In genomic region chr16:57875347-57875746, GRCh38 we compare ENCODE assay signal across 15 cellular contexts.
DNase-seq lines count a peak whose midpoint lies in the region; ATAC-seq, FAIRE-seq and TF ChIP-seq lines count a peak whose summit lies in the region.
"Had no signal": no experiment of that assay in that cellular context is flagged by ENCODE, and none has a peak within 500 bp of the region (broad histone marks: within the 10 kb centered on the region; RNA-seq: fewer than 3 reads in every experiment).

No MANE protein-coding gene starts in this region.

- no peak overlapping the region for H3K27ac Mint-ChIP-seq in GM23338
- H3K27ac Mint-ChIP-seq in central memory CD8-positive, alpha-beta T cell (ENCODE audit: low read depth) = peak overlapping the region; percentile 41
- no peak overlapping the region for H3K27ac Mint-ChIP-seq in CD4-positive, alpha-beta T cell
- no peak overlapping the region for H3K27ac Mint-ChIP-seq in activated T-helper 17 cell treated with anti-CD3 and anti-CD28 coated beads, Interleukin-2, amount 50 U/mL, for 72 hours
- H3K27ac Mint-ChIP-seq: CD4-positive, alpha-beta memory T cell had no signal

- H4K20me1 ChIP-seq in GM23338 (replicated peaks; ENCODE audit: insufficient read depth) = no peaks in the 10 kb centered on the region

- TF ChIP-seq CTCF in GM23338 (conservative IDR thresholded peaks at IDR 0.05; ENCODE audit: low read depth in 2 of 2) (no peak), D721Med (IDR thresholded peaks at IDR 0.05; ENCODE audit: insufficient read depth, missing control alignments) (no peak)
- TF ChIP-seq CTCF in CD4-positive, alpha-beta T cell (IDR thresholded peaks at IDR 0.05) = no peak

- no peak overlapping the region for H3K4me2 ChIP-seq in GM23338

- peaks cover 10% of the 10 kb centered on the region; the same call in 1 of the 2 replicates for H3K4me1 ChIP-seq in GM23338 (ENCODE audit: insufficient read depth)

- ATAC-seq in GM23338 = no peak
- ATAC-seq in central memory CD8-positive, alpha-beta T cell (replicated peaks; ENCODE audit: extremely low read depth, poor library complexity, severe bottlenecking) = no peak
- ATAC-seq in CD4-positive, alpha-beta T cell (ENCODE audit: poor library complexity) = no peak
- ATAC-seq in activated T-helper 17 cell treated with anti-CD3 and anti-CD28 coated beads, Interleukin-2, amount 50 U/mL, for 72 hours (replicated peaks) = no peak

- no peaks in the 10 kb centered on the region for H3K36me3 ChIP-seq in GM23338 (ENCODE audit: insufficient read depth)

- CTCF ChIA-PET in CD4-positive, alpha-beta T cell (lab: Charles Lee) = no interaction called here

- H3K79me2 ChIP-seq in GM23338 (replicated peaks; ENCODE audit: insufficient read depth) = no peaks in the 10 kb centered on the region

- TF ChIP-seq EP300 in Ishikawa (IDR thresholded peaks at IDR 0.05; ENCODE audit: borderline replicate concordance) = no peak

- H3F3A ChIP-seq in GM23338 (replicated peaks; ENCODE audit: low read depth) = no peaks in the 10 kb centered on the region

- H3K4me3 Mint-ChIP-seq in GM23338 = no peak overlapping the region
- H3K4me3 Mint-ChIP-seq in central memory CD8-positive, alpha-beta T cell = no peak overlapping the region
- H3K4me3 Mint-ChIP-seq in CD4-positive, alpha-beta T cell = no peak overlapping the region
- H3K4me3 Mint-ChIP-seq in activated T-helper 17 cell treated with anti-CD3 and anti-CD28 coated beads, Interleukin-2, amount 50 U/mL, for 72 hours = no peak overlapping the region
- H3K4me3 Mint-ChIP-seq: CD4-positive, alpha-beta memory T cell; H9 had no signal

- H3K9me3 ChIP-seq in CD4-positive, alpha-beta T cell (ENCODE audit: control insufficient read depth, low read length) = no peaks in the 10 kb centered on the region

- H3K27me3 Mint-ChIP-seq in GM23338 (ENCODE audit: insufficient read depth, low read depth, poor library complexity) = peaks cover 4% of the 10 kb centered on the region
- H3K27me3 Mint-ChIP-seq in central memory CD8-positive, alpha-beta T cell = peaks cover 15% of the 10 kb centered on the region
- peaks cover 30% of the 10 kb centered on the region for H3K27me3 Mint-ChIP-seq in CD4-positive, alpha-beta T cell
- H3K27me3 Mint-ChIP-seq in activated T-helper 17 cell treated with anti-CD3 and anti-CD28 coated beads, Interleukin-2, amount 50 U/mL, for 72 hours = peaks cover 14% of the 10 kb centered on the region

- H2AFZ ChIP-seq in GM23338 = no peak overlapping the region

- intact Hi-C loops in CD4-positive, alpha-beta T cell (cut with DNase I, micrococcal nuclease) = no loop called here

- H3K27me3 ChIP-seq in GM23338 (ENCODE audit: insufficient read depth) = no peaks in the 10 kb centered on the region
- H3K27me3 ChIP-seq in CD4-positive, alpha-beta T cell (ENCODE audit: control insufficient read depth, insufficient read depth, low read length) = peaks cover 9% of the 10 kb centered on the region

- TF ChIP-seq RAD21 in Ishikawa (IDR thresholded peaks at IDR 0.05; ENCODE audit: low read depth) = no peak

- no peak for DNase-seq in GM23338 (ENCODE audit: low spot score)
- no peak for DNase-seq in central memory CD8-positive, alpha-beta T cell (ENCODE audit: low spot score in 2 of 2)
- no peak for DNase-seq in D721Med (ENCODE audit: insufficient read length, low spot score)
- DNase-seq in CD4-positive, alpha-beta T cell = no peak
- DNase-seq: AML-193; CD4-positive, alpha-beta memory T cell; DMS79 treated with DMSO at 0.1 percent for 48 hours; GF-D8; GOT3; H9 had no signal

- H3K9me2 ChIP-seq in GM23338 (ENCODE audit: insufficient read depth) = no peaks in the 10 kb centered on the region

- H3K36me3 Mint-ChIP-seq in GM23338 (ENCODE audit: low read depth) = no peaks in the 10 kb centered on the region
- H3K36me3 Mint-ChIP-seq in central memory CD8-positive, alpha-beta T cell (ENCODE audit: insufficient read depth) = no peaks in the 10 kb centered on the region
- H3K36me3 Mint-ChIP-seq in CD4-positive, alpha-beta T cell (ENCODE audit: low read depth) = no peaks in the 10 kb centered on the region
- no peaks in the 10 kb centered on the region for H3K36me3 Mint-ChIP-seq in activated T-helper 17 cell treated with anti-CD3 and anti-CD28 coated beads, Interleukin-2, amount 50 U/mL, for 72 hours (ENCODE audit: low read depth)
- H3K36me3 Mint-ChIP-seq: CD4-positive, alpha-beta memory T cell had no signal

- H3K9me3 Mint-ChIP-seq in GM23338 = no peaks in the 10 kb centered on the region
- no peaks in the 10 kb centered on the region for H3K9me3 Mint-ChIP-seq in central memory CD8-positive, alpha-beta T cell
- no peaks in the 10 kb centered on the region for H3K9me3 Mint-ChIP-seq in CD4-positive, alpha-beta T cell
- no peaks in the 10 kb centered on the region for H3K9me3 Mint-ChIP-seq in activated T-helper 17 cell treated with anti-CD3 and anti-CD28 coated beads, Interleukin-2, amount 50 U/mL, for 72 hours
- H3K9me3 Mint-ChIP-seq: CD4-positive, alpha-beta memory T cell; H9 had no signal

- POLR2A ChIA-PET in CD4-positive, alpha-beta T cell (lab: Charles Lee) = no interaction called here

- peaks cover 8% of the 10 kb centered on the region; the same call in 2 of the 3 replicates for H3K4me1 Mint-ChIP-seq in GM23338
- no peaks in the 10 kb centered on the region for H3K4me1 Mint-ChIP-seq in central memory CD8-positive, alpha-beta T cell
- H3K4me1 Mint-ChIP-seq in CD4-positive, alpha-beta T cell (ENCODE audit: low read depth) = no peaks in the 10 kb centered on the region
- peaks cover 14% of the 10 kb centered on the region for H3K4me1 Mint-ChIP-seq in activated T-helper 17 cell treated with anti-CD3 and anti-CD28 coated beads, Interleukin-2, amount 50 U/mL, for 72 hours
- H3K4me1 Mint-ChIP-seq: CD4-positive, alpha-beta memory T cell had no signal

- no peak overlapping the region for H3K27ac ChIP-seq in GM23338 (ENCODE audit: low read depth)
- H3K27ac ChIP-seq in CD4-positive, alpha-beta T cell (ENCODE audit: low read depth, low read length) = no peak overlapping the region
- H3K27ac ChIP-seq: C4-2B had no signal

- no peak overlapping the region for H3K4me3 ChIP-seq in GM23338

- no peak for FAIRE-seq in D721Med (lab: Jason Lieb, UNC)
- FAIRE-seq: A204.1, GM18507 had no signal

TF ChIP-seq in GM23338, 12 proteins besides CTCF, POLR2A, EP300 and RAD21 (continues in another document):
- TF ChIP-seq JUNB (IDR thresholded peaks at IDR 0.05; ENCODE audit: unreplicated experiment) = no peak
- no peak for TF ChIP-seq ZNF331 (CRISPR knock-in tag; IDR thresholded peaks at IDR 0.05; ENCODE audit: low read depth)
- TF ChIP-seq, protein P1, sequence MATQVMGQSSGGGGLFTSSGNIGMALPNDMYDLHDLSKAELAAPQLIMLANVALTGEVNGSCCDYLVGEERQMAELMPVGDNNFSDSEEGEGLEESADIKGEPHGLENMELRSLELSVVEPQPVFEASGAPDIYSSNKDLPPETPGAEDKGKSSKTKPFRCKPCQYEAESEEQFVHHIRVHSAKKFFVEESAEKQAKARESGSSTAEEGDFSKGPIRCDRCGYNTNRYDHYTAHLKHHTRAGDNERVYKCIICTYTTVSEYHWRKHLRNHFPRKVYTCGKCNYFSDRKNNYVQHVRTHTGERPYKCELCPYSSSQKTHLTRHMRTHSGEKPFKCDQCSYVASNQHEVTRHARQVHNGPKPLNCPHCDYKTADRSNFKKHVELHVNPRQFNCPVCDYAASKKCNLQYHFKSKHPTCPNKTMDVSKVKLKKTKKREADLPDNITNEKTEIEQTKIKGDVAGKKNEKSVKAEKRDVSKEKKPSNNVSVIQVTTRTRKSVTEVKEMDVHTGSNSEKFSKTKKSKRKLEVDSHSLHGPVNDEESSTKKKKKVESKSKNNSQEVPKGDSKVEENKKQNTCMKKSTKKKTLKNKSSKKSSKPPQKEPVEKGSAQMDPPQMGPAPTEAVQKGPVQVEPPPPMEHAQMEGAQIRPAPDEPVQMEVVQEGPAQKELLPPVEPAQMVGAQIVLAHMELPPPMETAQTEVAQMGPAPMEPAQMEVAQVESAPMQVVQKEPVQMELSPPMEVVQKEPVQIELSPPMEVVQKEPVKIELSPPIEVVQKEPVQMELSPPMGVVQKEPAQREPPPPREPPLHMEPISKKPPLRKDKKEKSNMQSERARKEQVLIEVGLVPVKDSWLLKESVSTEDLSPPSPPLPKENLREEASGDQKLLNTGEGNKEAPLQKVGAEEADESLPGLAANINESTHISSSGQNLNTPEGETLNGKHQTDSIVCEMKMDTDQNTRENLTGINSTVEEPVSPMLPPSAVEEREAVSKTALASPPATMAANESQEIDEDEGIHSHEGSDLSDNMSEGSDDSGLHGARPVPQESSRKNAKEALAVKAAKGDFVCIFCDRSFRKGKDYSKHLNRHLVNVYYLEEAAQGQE (IDR thresholded peaks at IDR 0.05; ENCODE audit: unreplicated experiment) = peak; percentile 56

TF ChIP-seq in Ishikawa, 13 proteins besides CTCF, POLR2A, EP300 and RAD21:
- TF ChIP-seq, protein P1 (IDR thresholded peaks at IDR 0.05; ENCODE audit: low read depth) = peak; percentile 82
- no peak for TF ChIP-seq TCF12 (IDR thresholded peaks at IDR 0.05; ENCODE audit: low read depth)
